Comparison of ENCODE assay signal across 18 cellular contexts in the genomic region with DNA sequence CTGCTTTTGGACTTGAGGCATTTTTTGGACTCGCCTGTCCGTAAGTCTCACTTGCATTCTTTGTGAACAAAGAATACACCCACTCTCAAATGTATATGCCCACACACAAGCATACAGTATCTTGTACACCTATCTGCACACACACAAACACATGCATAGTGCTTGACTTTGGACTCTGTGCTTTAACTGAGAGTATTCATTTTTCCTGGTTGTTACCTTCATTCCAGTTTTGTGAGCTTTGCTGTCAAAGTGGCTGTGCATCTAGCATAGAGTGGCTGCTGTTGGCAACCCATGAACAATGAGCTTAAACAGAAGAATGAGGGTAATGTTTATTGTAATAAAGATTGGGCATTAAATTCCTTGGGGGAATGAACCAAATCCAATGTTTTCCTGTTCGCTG.
"Had no signal": no experiment of that assay in that cellular context is flagged by ENCODE, and none has a peak within 500 bp of the region (broad histone marks: within the 10 kb centered on the region; RNA-seq: fewer than 3 reads in every experiment).

No MANE protein-coding gene starts in this region.

- DNase-seq: activated CD4-positive, alpha-beta memory T cell treated with anti-CD3 and anti-CD28 coated beads for 36 hours; activated CD4-positive, alpha-beta T cell treated with anti-CD3 and anti-CD28 coated beads for 36 hours; activated CD8-positive, alpha-beta memory T cell treated with anti-CD3 and anti-CD28 coated beads, Interleukin-2, amount 10 ng/mL, durations not matched to agents 7 days and 5 days; activated naive CD4-positive, alpha-beta T cell treated with anti-CD3 and anti-CD28 coated beads, Interleukin-2, amount 10 ng/mL, durations not matched to agents 7 days and 5 days; activated T-cell treated with anti-CD3 and anti-CD28 coated beads, Interleukin-2, amount 50 U/mL, for 1 hour; cortex of kidney; effector CD8-positive, alpha-beta T cell; foreskin fibroblast; lower lobe of right lung; naive B cell; stimulated activated CD4-positive, alpha-beta T cell treated with anti-CD3 and anti-CD28 coated beads, Interleukin-15, amount 100 ng/mL, for 24 hours; stimulated activated CD4-positive, alpha-beta T cell treated with anti-CD3 and anti-CD28 coated beads, Interleukin-4, amount 100 ng/mL, for 1 hour; stimulated activated naive CD8-positive, alpha-beta T cell treated with anti-CD3 and anti-CD28 coated beads, Interleukin-15, Interleukin-2, amounts not matched to agents 100 U/mL and 50 U/mL, for 24 hours; T-helper 17 cell; testis; WERI-Rb-1 had no signal

- ATAC-seq: activated CD4-positive, alpha-beta T cell treated with anti-CD3 and anti-CD28 coated beads for 36 hours; activated CD8-positive, alpha-beta memory T cell treated with anti-CD3 and anti-CD28 coated beads, Interleukin-2, amount 10 ng/mL, durations not matched to agents 7 days and 5 days; lower lobe of right lung; stimulated activated naive CD8-positive, alpha-beta T cell treated with anti-CD3 and anti-CD28 coated beads, Interleukin-15, Interleukin-2, amounts not matched to agents 100 U/mL and 50 U/mL, for 24 hours; T-helper 17 cell had no signal

- H3K27ac ChIP-seq: lower lobe of right lung, right atrium auricular region, skin epidermis, testis, WERI-Rb-1 had no signal
